14 cellular contexts compared by ENCODE assay signal in genomic region chr19:17526922-17527321, GRCh38. TPM values are rescaled to one million over a fixed set of nuclear protein-coding genes. Genes with fewer than 3 reads are reported as not detected.
DNase-seq lines count a peak whose midpoint lies in the region; ATAC-seq and TF ChIP-seq lines count a peak whose summit lies in the region.
"Had no signal": no experiment of that assay in that cellular context is flagged by ENCODE, and none has a peak within 500 bp of the region (broad histone marks: within the 10 kb centered on the region; RNA-seq: fewer than 3 reads in every experiment).

No MANE protein-coding gene starts in this region.

- no peak for TF ChIP-seq POLR2A in esophagus squamous epithelium (IDR thresholded peaks at IDR 0.05)

- intact Hi-C loops in esophagus squamous epithelium (cut with DNase I): no loop called here

- H3K4me3 ChIP-seq in GM12864 (ENCODE audit: low read depth, low read length) (peak overlapping the region; percentile 47), esophagus squamous epithelium (no peak overlapping the region)
- H3K4me3 ChIP-seq: SJSA1, thoracic aorta had no signal

- H3K9me3 ChIP-seq in esophagus squamous epithelium: peaks cover 0 to 17% (median 0%) of the 10 kb centered on the region in 3 donors
- H3K9me3 ChIP-seq: SJSA1 had no signal

- no peak for DNase-seq in GM12864 (ENCODE audit: low read depth)
- DNase-seq in esophagus squamous epithelium (lab: John Stamatoyannopoulos, UW): peak; percentile 26
- no peak for DNase-seq in SKM-1 treated with dmso at 0.1 percent for 144 hours (lab: John Stamatoyannopoulos, UW; ENCODE audit: unreplicated experiment)
- DNase-seq in 8988T: no peak
- no peak for DNase-seq in cerebellar nuclear complex (lab: John Stamatoyannopoulos, UW)
- DNase-seq: caudate nucleus, DMS 273 treated with DMSO at 0.1 percent for 48 hours, midbrain, NCI-H446 treated with DMSO at 0.1 percent for 48 hours had no signal

- no peak overlapping the region for H3K27ac ChIP-seq in esophagus squamous epithelium
- H3K27ac ChIP-seq: SJSA1, thoracic aorta had no signal

- peaks cover 0 to 4% (median 0%) of the 10 kb centered on the region in 3 donors for H3K36me3 ChIP-seq in esophagus squamous epithelium
- H3K36me3 ChIP-seq: SJSA1, thoracic aorta had no signal

- peaks cover 0 to 52% (median 2%) of the 10 kb centered on the region in 4 donors for H3K27me3 ChIP-seq in esophagus squamous epithelium

- 38 to 39% methylated on average over 5 to 7 of the region's 16 CpGs for WGBS in esophagus squamous epithelium, 2 donors

- peaks cover 5 to 15% (median 7%) of the 10 kb centered on the region in 3 donors for H3K4me1 ChIP-seq in esophagus squamous epithelium
- H3K4me1 ChIP-seq: SJSA1 had no signal

- TF ChIP-seq CTCF in GM12864 (IDR thresholded peaks at IDR 0.05; ENCODE audit: low read depth, low read length, missing control alignments) (no peak), esophagus squamous epithelium (IDR thresholded peaks at IDR 0.05) (no peak)

- ATAC-seq in GM18907 (IDR thresholded peaks at IDR 0.05; ENCODE audit: unreplicated experiment) (peak; percentile 33), HG03196 (IDR thresholded peaks at IDR 0.05; ENCODE audit: unreplicated experiment) (peak; percentile 37), GM21367 (IDR thresholded peaks at IDR 0.05; ENCODE audit: unreplicated experiment) (no peak)

RNA-seq across cellular contexts. Expression of gene PGLS, which starts 15.5 kb away (rescaled TPM):
- 100 to 1,000 TPM in 1 of 4 donors, 10 to 100 TPM in 3; 84.5 to 104 (median 92.5) TPM for total RNA-seq in esophagus squamous epithelium

RNA-seq across cellular contexts. Expression of gene COLGALT1, which starts 28.5 kb away (rescaled TPM):
- total RNA-seq in esophagus squamous epithelium: 10 to 100 TPM; 23.1 to 51.9 (median 35.6) TPM

RNA-seq across cellular contexts. Expression of gene SLC27A1, which starts 56.6 kb away (rescaled TPM):
- 10 to 100 TPM in 1 of 4 donors, 1 to 10 TPM in 3; 4.1 to 19.5 (median 8.7) TPM for total RNA-seq in esophagus squamous epithelium
